ENCODE assay signal across 9 cellular contexts in genomic region chr14:32074887-32075572, GRCh38. TPM values are rescaled to one million over a fixed set of nuclear protein-coding genes. Genes with fewer than 3 reads are reported as not detected.
DNase-seq lines count a peak whose midpoint lies in the region; ATAC-seq, FAIRE-seq and TF ChIP-seq lines count a peak whose summit lies in the region.
"Had no signal": no experiment of that assay in that cellular context is flagged by ENCODE, and none has a peak within 500 bp of the region (broad histone marks: within the 10 kb centered on the region; RNA-seq: fewer than 3 reads in every experiment).

No MANE protein-coding gene starts in this region.

- in situ Hi-C loops in transverse colon (cut with MboI; ENCODE audit: low pct_ligation_motif_present in 1 of 4, low pct_unique_long_range_greater_than_20kb in 1 of 4, low sequenced_read_pairs in 3 of 4): loop anchor here (5.0 to 25.0 kb wide), 3 partner anchors 137 to 180 kb away; partner anchors contain the start of genes RNU6-7 (in 2 of the 4) and RNU6-8 (in 2 of the 4)

- intact Hi-C loops in left cardiac atrium (cut with DNase I) (loop anchor here (5.0 to 10.0 kb wide), 3 partner anchors 130 to 390 kb away; partner anchors contain the start of genes RNU6-7 (in 1 of the 2) and RNU6-8 (in 1 of the 2)), transverse colon (cut with DNase I; ENCODE audit: low total_unique reads) (loop anchor here (5.0 kb wide), 2 partner anchors 127 to 392 kb away; partner anchors contain the start of genes RNU6-7 and RNU6-8)

- peak overlapping the region; percentile 97 for H3K27ac ChIP-seq in cardiac muscle cell
- peak overlapping the region; percentile 68 for H3K27ac ChIP-seq in mesodermal cell (ENCODE audit: low read depth, low read length, severe bottlenecking)
- peak overlapping the region; percentile 99 to 100 (median 99) for H3K27ac ChIP-seq in transverse colon

- TF ChIP-seq POLR2A in transverse colon (IDR thresholded peaks at IDR 0.05): no peak

- TF ChIP-seq CTCF in cardiac muscle cell (IDR thresholded peaks at IDR 0.05; ENCODE audit: low read depth, low read length): no peak
- no peak for TF ChIP-seq CTCF in bronchial epithelial cell (IDR thresholded peaks at IDR 0.05; ENCODE audit: insufficient read depth, low read length, severe bottlenecking)
- no peak for TF ChIP-seq CTCF in transverse colon (IDR thresholded peaks at IDR 0.05)

- FAIRE-seq in bronchial epithelial cell (lab: Jason Lieb, UNC): no peak

- H3K4me1 ChIP-seq in cardiac muscle cell (ENCODE audit: low read depth) (peaks cover 27% of the 10 kb centered on the region), mesodermal cell (ENCODE audit: control insufficient read depth, insufficient read depth, low read length, poor library complexity, severe bottlenecking) (no peaks in the 10 kb centered on the region), transverse colon (peaks cover 0 to 38% (median 20%) of the 10 kb centered on the region in 4 donors)

- 60% methylated on average over 1 of the region's 8 CpGs; no CpG with 5 or more reads in 1 of the 2 experiments for WGBS in mesodermal cell (ENCODE audit: insufficient coverage in 2 of 2), 2 experiments
- WGBS in transverse colon (ENCODE audit: low coverage in 1 of 2), 2 donors: 52 to 55% methylated on average over 8 of the region's 8 CpGs

- no peaks in the 10 kb centered on the region for H3K27me3 ChIP-seq in cardiac muscle cell
- no peaks in the 10 kb centered on the region for H3K27me3 ChIP-seq in bronchial epithelial cell (ENCODE audit: control insufficient read depth, insufficient read depth, low read length)
- no peaks in the 10 kb centered on the region for H3K27me3 ChIP-seq in transverse colon

- ATAC-seq in left cardiac atrium: no peak
- ATAC-seq in GM19463 (IDR thresholded peaks at IDR 0.05; ENCODE audit: unreplicated experiment): no peak
- ATAC-seq: activated CD8-positive, alpha-beta memory T cell treated with anti-CD3 and anti-CD28 coated beads, Interleukin-2, amount 10 ng/mL, durations not matched to agents 7 days and 5 days had no signal

- H3K36me3 ChIP-seq in cardiac muscle cell: no peaks in the 10 kb centered on the region
- no peaks in the 10 kb centered on the region for H3K36me3 ChIP-seq in bronchial epithelial cell (ENCODE audit: control insufficient read depth, insufficient read depth, low read length)
- no peaks in the 10 kb centered on the region for H3K36me3 ChIP-seq in mesodermal cell (ENCODE audit: control insufficient read depth, insufficient read depth, low read length)
- no peaks in the 10 kb centered on the region for H3K36me3 ChIP-seq in transverse colon

- no peak for TF ChIP-seq EP300 in transverse colon (IDR thresholded peaks at IDR 0.05; ENCODE audit: low read depth)

- peak in 1 of 2 donors; percentile 17 for DNase-seq in cardiac muscle cell (ENCODE audit: low read depth in 1 of 2, low spot score in 1 of 2)
- DNase-seq in left cardiac atrium: no peak
- no peak for DNase-seq in bronchial epithelial cell (ENCODE audit: low read depth)
- DNase-seq in transverse colon: no peak
- DNase-seq in COLO668 (lab: John Stamatoyannopoulos, UW; ENCODE audit: unreplicated experiment): no peak
- no peak for DNase-seq in COR-L47 (lab: John Stamatoyannopoulos, UW)

- H3K4me3 ChIP-seq in cardiac muscle cell: peak overlapping the region; percentile 66
- H3K4me3 ChIP-seq in bronchial epithelial cell (ENCODE audit: low read depth, low read length): peak overlapping the region; percentile 55
- H3K4me3 ChIP-seq in mesodermal cell (ENCODE audit: extremely low read depth, insufficient read depth, low read length, poor library complexity, severe bottlenecking): peak overlapping the region; percentile 93
- H3K4me3 ChIP-seq in transverse colon: peak overlapping the region in 3 of 4 donors; percentile 91 to 95 (median 95)

- no peaks in the 10 kb centered on the region for H3K9me3 ChIP-seq in cardiac muscle cell (ENCODE audit: low read depth)
- H3K9me3 ChIP-seq in mesodermal cell (ENCODE audit: control insufficient read depth, low read length): no peaks in the 10 kb centered on the region
- no peaks in the 10 kb centered on the region for H3K9me3 ChIP-seq in transverse colon

RNA-seq across cellular contexts. Expression of gene ARHGAP5, which starts 2.1 kb away (rescaled TPM):
- total RNA-seq in cardiac muscle cell: 63.0 and 77.5 TPM in 2 replicates
- polyA plus RNA-seq in cardiac muscle cell: 12.9 and 26.6 TPM in 2 replicates
- total RNA-seq in left cardiac atrium: 100 to 1,000 TPM; 168 to 181 TPM
- total RNA-seq in bronchial epithelial cell: 139 and 150 TPM in 2 replicates
- polyA plus RNA-seq in mesodermal cell (2013, experiment 1 of 2): 74.0 TPM
- polyA plus RNA-seq in mesodermal cell (2013, experiment 2 of 2): 83.5 TPM
- total RNA-seq in transverse colon: 100 to 1,000 TPM in 1 of 4 donors, 10 to 100 TPM in 3; 66.5 to 120 (median 85.3) TPM
